Comparison of ENCODE assay signal across 10 cellular contexts in genomic region chr1:180003026-180003695, GRCh38. TPM values are rescaled to one million over a fixed set of nuclear protein-coding genes. Genes with fewer than 3 reads are reported as not detected.
DNase-seq lines count a peak whose midpoint lies in the region; ATAC-seq and TF ChIP-seq lines count a peak whose summit lies in the region.
"Had no signal": no experiment of that assay in that cellular context is flagged by ENCODE, and none has a peak within 500 bp of the region (broad histone marks: within the 10 kb centered on the region; RNA-seq: fewer than 3 reads in every experiment).

No MANE protein-coding gene starts in this region.

- TF ChIP-seq CTCF in GM10266 (IDR thresholded peaks at IDR 0.05; ENCODE audit: control insufficient read depth, insufficient read depth, low read depth, missing control alignments) (no peak), IMR-90 (conservative IDR thresholded peaks at IDR 0.05; ENCODE audit: low read depth, low read length) (no peak), transverse colon (IDR thresholded peaks at IDR 0.05) (no peak), testis (IDR thresholded peaks at IDR 0.05) (no peak)

- H3K18ac ChIP-seq in IMR-90 (ENCODE audit: low read depth, low read length) = no peak overlapping the region

- ATAC-seq in GM19372 (IDR thresholded peaks at IDR 0.05; ENCODE audit: low read depth, unreplicated experiment) (peak; percentile 82), HG02870 (IDR thresholded peaks at IDR 0.05; ENCODE audit: unreplicated experiment) (peak; percentile 87), IMR-90 (ENCODE audit: low read depth) (no peak)

- H2BK5ac ChIP-seq in IMR-90 (ENCODE audit: low read depth, low read length, poor library complexity, severe bottlenecking) = peak overlapping the region; percentile 34

- H3K9ac ChIP-seq in IMR-90 (ENCODE audit: low read depth, low read length) = no peak overlapping the region

- no peaks in the 10 kb centered on the region; the same call in 1 of the 2 replicates for H4K20me1 ChIP-seq in IMR-90 (ENCODE audit: insufficient read depth, low read length)

- no peak overlapping the region for H2BK20ac ChIP-seq in IMR-90 (ENCODE audit: low read depth, low read length)

- BruUV-seq in IMR-90 (replicated peaks; lab: Mats Ljungman, UMichigan) = no TSS peak

- DNase-seq in GM10266 (ENCODE audit: extremely low spot score) = peak; percentile 27
- DNase-seq in IMR-90 = no peak
- DNase-seq in T1000 (lab: John Stamatoyannopoulos, UW) = no peak
- no peak for DNase-seq in stimulated activated CD4-positive, alpha-beta T cell treated with anti-CD3 and anti-CD28 coated beads, Interleukin-2, amount 100 ng/mL, for 48 hours
- DNase-seq in transverse colon = no peak
- DNase-seq in testis = no peak
- DNase-seq: activated naive CD4-positive, alpha-beta T cell; WERI-Rb-1 had no signal

- H3K4ac ChIP-seq in IMR-90 (ENCODE audit: low read depth, low read length) = no peak overlapping the region

- H3K27me3 ChIP-seq in IMR-90 (ENCODE audit: control insufficient read depth, insufficient read depth, low read length) (no peaks in the 10 kb centered on the region), transverse colon (no peaks in the 10 kb centered on the region), testis (no peaks in the 10 kb centered on the region)

- POLR2A ChIA-PET in IMR-90 (lab: Charles Lee; ENCODE audit: unreplicated experiment) = no interaction called here

- H4K5ac ChIP-seq in IMR-90 (ENCODE audit: low read depth, low read length) = no peak overlapping the region

- no peak overlapping the region for H2AK5ac ChIP-seq in IMR-90 (ENCODE audit: low read depth, low read length)

- peaks cover 3% of the 10 kb centered on the region for H3K9me3 ChIP-seq in IMR-90 (ENCODE audit: control insufficient read depth, insufficient read depth, low read length)
- H3K9me3 ChIP-seq in transverse colon = no peaks in the 10 kb centered on the region
- H3K9me3 ChIP-seq in testis = no peaks in the 10 kb centered on the region

- H3K4me3 ChIP-seq in IMR-90 (ENCODE audit: insufficient read depth, low read depth, low read length) = no peak overlapping the region
- no peak overlapping the region for H3K4me3 ChIP-seq in transverse colon
- H3K4me3 ChIP-seq in testis = no peak overlapping the region

- H3K27ac ChIP-seq in IMR-90 (ENCODE audit: insufficient read depth, low read length) = no peak overlapping the region
- peak overlapping the region in 1 of 4 donors; percentile 43 for H3K27ac ChIP-seq in transverse colon
- H3K27ac ChIP-seq in testis = no peak overlapping the region
- H3K27ac ChIP-seq: WERI-Rb-1 had no signal

- H3K56ac ChIP-seq in IMR-90 (ENCODE audit: extremely low read depth, insufficient read depth, low read length) = no peak overlapping the region

- no peak overlapping the region for H3K23ac ChIP-seq in IMR-90 (ENCODE audit: low read depth, low read length)

- in situ Hi-C loops in IMR-90 (cut with MboI; ENCODE audit: low sequenced_read_pairs) (no loop called here), transverse colon (cut with MboI; ENCODE audit: low pct_ligation_motif_present in 1 of 4, low pct_unique_long_range_greater_than_20kb in 1 of 4, low sequenced_read_pairs in 3 of 4) (no loop called here)

- H2BK15ac ChIP-seq in IMR-90 (ENCODE audit: low read depth, low read length) = no peak overlapping the region

- no peak overlapping the region for H2AK9ac ChIP-seq in IMR-90 (replicated peaks; ENCODE audit: low read depth, low read length, poor library complexity)

- no peak for TF ChIP-seq RAD21 in IMR-90 (IDR thresholded peaks at IDR 0.05; ENCODE audit: low read length)

- no peak overlapping the region for H3K4me2 ChIP-seq in IMR-90 (ENCODE audit: low read depth, low read length)

- peaks cover 6% of the 10 kb centered on the region for H3K36me3 ChIP-seq in IMR-90 (ENCODE audit: control insufficient read depth, insufficient read depth, low read length)
- peaks cover 0 to 29% (median 4%) of the 10 kb centered on the region in 4 donors for H3K36me3 ChIP-seq in transverse colon
- no peaks in the 10 kb centered on the region for H3K36me3 ChIP-seq in testis (ENCODE audit: low read depth, missing control alignments)

- no peak for TF ChIP-seq EP300 in transverse colon (IDR thresholded peaks at IDR 0.05; ENCODE audit: low read depth)

- H3K4me1 ChIP-seq in IMR-90 (ENCODE audit: control insufficient read depth, insufficient read depth, low read length) (peaks cover 3% of the 10 kb centered on the region; the same call in 1 of the 2 replicates), transverse colon (peaks cover 0 to 7% (median 2%) of the 10 kb centered on the region in 4 donors), testis (no peaks in the 10 kb centered on the region)

- no peak overlapping the region for H4K91ac ChIP-seq in IMR-90 (ENCODE audit: insufficient read depth, low read depth, low read length)

- WGBS in IMR-90 (ENCODE audit: extremely low coverage in 2 of 2, insufficient read length in 1 of 2), 2 experiments = no CpG with 5 or more reads among the region's 3 CpGs
- 81 to 96% methylated on average over 3 of the region's 3 CpGs for WGBS in transverse colon (ENCODE audit: low coverage in 1 of 2), 2 donors
- 91 to 93% methylated on average over 3 of the region's 3 CpGs for WGBS in testis, 2 donors

- H3K14ac ChIP-seq in IMR-90 (replicated peaks; ENCODE audit: low read depth, low read length) = no peak overlapping the region

- TF ChIP-seq POLR2A in IMR-90 (IDR thresholded peaks at IDR 0.05; ENCODE audit: low read depth, low read length) (no peak), transverse colon (IDR thresholded peaks at IDR 0.05) (no peak), testis (IDR thresholded peaks at IDR 0.05) (no peak)

- peaks cover 5 to 13% of the 10 kb centered on the region in 2 experiments; a peak in 2 of 4 replicates for H3K79me1 ChIP-seq in IMR-90 (ENCODE audit: low read depth in 1 of 2, low read length in 2 of 2)

- no peak overlapping the region for H2AFZ ChIP-seq in IMR-90 (replicated peaks; ENCODE audit: low read length, poor library complexity)

- H3K9me1 ChIP-seq in IMR-90 (ENCODE audit: insufficient read depth, low read length) = no peaks in the 10 kb centered on the region

- no peak overlapping the region for H2BK120ac ChIP-seq in IMR-90 (ENCODE audit: low read depth, low read length)

- H4K8ac ChIP-seq in IMR-90 (ENCODE audit: low read depth in 2 of 2, low read length in 2 of 2) = no peak overlapping the region

- dilution Hi-C loops in IMR-90 (cut with HindIII; ENCODE audit: low sequenced_read_pairs, unreplicated experiment) = no loop called here

- intact Hi-C loops in IMR-90 (cut with micrococcal nuclease) = loop anchor here (5.0 kb wide), 1 partner anchor 36 kb away; no protein-coding TSS in a partner anchor
- intact Hi-C loops in transverse colon (cut with DNase I; ENCODE audit: low total_unique reads) = no loop called here
- intact Hi-C loops in testis (cut with DNase I; ENCODE audit: low total_unique reads) = no loop called here

- CTCF ChIA-PET in IMR-90 (lab: Yijun Ruan, JAX) = no interaction called here

TF ChIP-seq in IMR-90, 13 proteins besides CTCF, POLR2A, EP300 and RAD21:
- TF ChIP-seq CEBPB (IDR thresholded peaks at IDR 0.05; ENCODE audit: low read depth, low read length) = no peak
- no peak for TF ChIP-seq MAZ (IDR thresholded peaks at IDR 0.05; ENCODE audit: borderline replicate concordance, low read depth, low read length)
- no peak for TF ChIP-seq NFE2L2 (IDR thresholded peaks at IDR 0.05; ENCODE audit: low read depth, low read length)
- TF ChIP-seq ELK1 (IDR thresholded peaks at IDR 0.05; ENCODE audit: borderline replicate concordance, low read depth, low read length) = no peak
- TF ChIP-seq SMC3 (IDR thresholded peaks at IDR 0.05; ENCODE audit: low read depth, low read length) = no peak
- TF ChIP-seq, protein P1, sequence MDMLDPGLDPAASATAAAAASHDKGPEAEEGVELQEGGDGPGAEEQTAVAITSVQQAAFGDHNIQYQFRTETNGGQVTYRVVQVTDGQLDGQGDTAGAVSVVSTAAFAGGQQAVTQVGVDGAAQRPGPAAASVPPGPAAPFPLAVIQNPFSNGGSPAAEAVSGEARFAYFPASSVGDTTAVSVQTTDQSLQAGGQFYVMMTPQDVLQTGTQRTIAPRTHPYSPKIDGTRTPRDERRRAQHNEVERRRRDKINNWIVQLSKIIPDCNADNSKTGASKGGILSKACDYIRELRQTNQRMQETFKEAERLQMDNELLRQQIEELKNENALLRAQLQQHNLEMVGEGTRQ (IDR thresholded peaks at IDR 0.05; ENCODE audit: low read depth, low read length) = no peak
- TF ChIP-seq MXI1 (IDR thresholded peaks at IDR 0.05; ENCODE audit: borderline replicate concordance, low read depth, low read length) = no peak
- no peak for TF ChIP-seq CHD1 (IDR thresholded peaks at IDR 0.05; ENCODE audit: low read depth, low read length)
- no peak for TF ChIP-seq RFX5 (IDR thresholded peaks at IDR 0.05; ENCODE audit: low read depth, low read length)
- TF ChIP-seq BHLHE40 (IDR thresholded peaks at IDR 0.05; ENCODE audit: low read depth, low read length) = no peak
- TF ChIP-seq RCOR1 (IDR thresholded peaks at IDR 0.05; ENCODE audit: insufficient replicate concordance, low read length) = no peak

RNA-seq across cellular contexts. Expression of gene CEP350, which starts 48.6 kb away (rescaled TPM):
- total RNA-seq in IMR-90 (2012; rRNA removed) = 36.4 and 55.8 TPM in 2 replicates
- polyA plus RNA-seq in IMR-90 (2012; rRNA removed) = 4.5 and 5.0 TPM in 2 replicates
- 0.68 and 1.4 TPM in 2 replicates for polyA plus RNA-seq in IMR-90 (2012; cell fraction: cytosol; rRNA removed)
- polyA plus RNA-seq in IMR-90 (2012; cell fraction: nucleus; rRNA removed; ENCODE audit: low replicate concordance) = 1.5 and 15.4 TPM in 2 replicates
- total RNA-seq in transverse colon = 10 to 100 TPM; 40.0 to 60.3 (median 57.3) TPM
- 100 to 1,000 TPM; 104 to 177 TPM for total RNA-seq in testis
- polyA plus RNA-seq in testis (ENCODE audit: insufficient read depth, low read depth, low replicate concordance) = 89.4 TPM
